Comparison of ENCODE assay signal across 9 cellular contexts in genomic region chrX:21932277-21932996, GRCh38. TPM values are rescaled to one million over a fixed set of nuclear protein-coding genes. Genes with fewer than 3 reads are reported as not detected.
DNase-seq lines count a peak whose midpoint lies in the region; ATAC-seq and TF ChIP-seq lines count a peak whose summit lies in the region.
"Had no signal": no experiment of that assay in that cellular context is flagged by ENCODE, and none has a peak within 500 bp of the region (broad histone marks: within the 10 kb centered on the region; RNA-seq: fewer than 3 reads in every experiment).

No MANE protein-coding gene starts in this region.

- no peaks in the 10 kb centered on the region for H3K27me3 Mint-ChIP-seq in T-helper 2 cell treated with Interferon-gamma antibody and Interleukin-4, amounts not matched to agents 5 μg/mL and 100 μg/mL, for 36 hours (ENCODE audit: low read depth)
- no peaks in the 10 kb centered on the region for H3K27me3 Mint-ChIP-seq in stimulated activated naive CD8-positive, alpha-beta T cell treated with anti-CD3 and anti-CD28 coated beads, Interleukin-15, amount 100 ng/mL, for 72 hours

- peak; percentile 88 for ATAC-seq in SK-N-SH treated with all-trans-retinoic acid at 6 μM for 48 hours
- ATAC-seq in stimulated activated naive CD8-positive, alpha-beta T cell treated with anti-CD3 and anti-CD28 coated beads, Interleukin-15, amount 100 ng/mL, for 72 hours, result peak; percentile 90
- no peak for ATAC-seq in GM18909 (IDR thresholded peaks at IDR 0.05; ENCODE audit: poor library complexity, unreplicated experiment)
- no peak for ATAC-seq in GM19455 (IDR thresholded peaks at IDR 0.05; ENCODE audit: unreplicated experiment)

- no peak overlapping the region for H3K4me3 ChIP-seq in foreskin fibroblast (ENCODE audit: low read depth in 1 of 2, low read length in 2 of 2)

- peaks cover 12% of the 10 kb centered on the region for H3K36me3 Mint-ChIP-seq in T-helper 2 cell treated with Interferon-gamma antibody and Interleukin-4, amounts not matched to agents 5 μg/mL and 100 μg/mL, for 36 hours (ENCODE audit: low read depth)

- DNase-seq in T-helper 2 cell treated with Interferon-gamma antibody and Interleukin-4, amounts not matched to agents 5 μg/mL and 100 μg/mL, for 36 hours (ENCODE audit: low spot score), result peak; percentile 18
- no peak for DNase-seq in T-helper 2 cell
- DNase-seq in foreskin fibroblast, result peak; percentile 86 to 88
- DNase-seq in stimulated activated naive CD8-positive, alpha-beta T cell treated with anti-CD3 and anti-CD28 coated beads, Interleukin-15, amount 100 ng/mL, for 72 hours, result peak in 1 of 2 donors; percentile 20
- no peak for DNase-seq in HT-29 (ENCODE audit: low spot score)
- DNase-seq: KG1 had no signal

- H3K4me1 Mint-ChIP-seq in T-helper 2 cell treated with Interferon-gamma antibody and Interleukin-4, amounts not matched to agents 5 μg/mL and 100 μg/mL, for 36 hours (ENCODE audit: low read depth), result peaks cover 18% of the 10 kb centered on the region
- peaks cover 29% of the 10 kb centered on the region for H3K4me1 Mint-ChIP-seq in stimulated activated naive CD8-positive, alpha-beta T cell treated with anti-CD3 and anti-CD28 coated beads, Interleukin-15, amount 100 ng/mL, for 72 hours

- H3K9me3 Mint-ChIP-seq in T-helper 2 cell treated with Interferon-gamma antibody and Interleukin-4, amounts not matched to agents 5 μg/mL and 100 μg/mL, for 36 hours, result peaks cover 11% of the 10 kb centered on the region
- H3K9me3 Mint-ChIP-seq in stimulated activated naive CD8-positive, alpha-beta T cell treated with anti-CD3 and anti-CD28 coated beads, Interleukin-15, amount 100 ng/mL, for 72 hours, result peaks cover 12 to 14% of the 10 kb centered on the region in 2 donors

- peak overlapping the region; percentile 52 for H3K27ac Mint-ChIP-seq in T-helper 2 cell treated with Interferon-gamma antibody and Interleukin-4, amounts not matched to agents 5 μg/mL and 100 μg/mL, for 36 hours
- H3K27ac Mint-ChIP-seq in stimulated activated naive CD8-positive, alpha-beta T cell treated with anti-CD3 and anti-CD28 coated beads, Interleukin-15, amount 100 ng/mL, for 72 hours, result peak overlapping the region; percentile 33 to 80

- TF ChIP-seq CTCF in foreskin fibroblast (IDR thresholded peaks at IDR 0.05; ENCODE audit: low read depth, low read length), result no peak

- H3K4me3 Mint-ChIP-seq in T-helper 2 cell treated with Interferon-gamma antibody and Interleukin-4, amounts not matched to agents 5 μg/mL and 100 μg/mL, for 36 hours, result no peak overlapping the region
- no peak overlapping the region for H3K4me3 Mint-ChIP-seq in stimulated activated naive CD8-positive, alpha-beta T cell treated with anti-CD3 and anti-CD28 coated beads, Interleukin-15, amount 100 ng/mL, for 72 hours

TF ChIP-seq in SK-N-SH treated with all-trans-retinoic acid at 6 μM for 48 hours, 23 proteins besides CTCF, POLR2A, EP300 and RAD21:
- TF ChIP-seq CSRNP3 (CRISPR knock-in tag; IDR thresholded peaks at IDR 0.05) (no peak), ZFP30 (CRISPR knock-in tag; IDR thresholded peaks at IDR 0.05) (no peak), OSR1 (CRISPR knock-in tag; IDR thresholded peaks at IDR 0.05) (no peak)

RNA-seq across cellular contexts. Expression of gene SMS, which starts 8.1 kb away (rescaled TPM):
- 134 and 173 TPM in 2 replicates for total RNA-seq in HT-29 (2014; rRNA removed; shearing (Covaris generic))

Comparison
In these comparisons a context has a peak if more than half of its experiments do, and no peak if none do; other contexts are left out.
1. DNase-seq: peak in T-helper 2 cell treated with Interferon-gamma antibody and Interleukin-4, amounts not matched to agents 5 μg/mL and 100 μg/mL, for 36 hours (single experiment) and foreskin fibroblast (2 of 2); none in T-helper 2 cell (0 of 5) and HT-29 (single experiment).
2. ATAC-seq: peak in SK-N-SH treated with all-trans-retinoic acid at 6 μM for 48 hours (single experiment) and stimulated activated naive CD8-positive, alpha-beta T cell treated with anti-CD3 and anti-CD28 coated beads, Interleukin-15, amount 100 ng/mL, for 72 hours (single experiment); none in GM18909 (single experiment) and GM19455 (single experiment).